Comparison of ENCODE assay signal across 15 cellular contexts in the genomic region with DNA sequence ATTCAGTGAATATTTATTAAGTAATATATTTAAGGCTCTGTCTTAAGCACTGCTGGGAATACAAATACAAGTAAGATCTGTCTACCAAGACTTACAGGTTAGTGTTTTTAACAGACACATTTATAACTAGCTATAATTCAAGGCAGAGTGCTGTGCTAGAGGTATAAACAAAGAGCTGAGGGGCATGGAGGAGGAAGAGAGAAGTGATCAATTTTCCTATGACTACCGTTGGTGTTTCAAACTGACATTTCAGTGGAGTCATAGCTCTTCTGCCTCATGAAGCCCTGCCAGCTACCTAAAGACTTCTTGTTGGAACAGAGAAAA.
DNase-seq lines count a peak whose midpoint lies in the region; ATAC-seq and TF ChIP-seq lines count a peak whose summit lies in the region.
"Had no signal": no experiment of that assay in that cellular context is flagged by ENCODE, and none has a peak within 500 bp of the region (broad histone marks: within the 10 kb centered on the region; RNA-seq: fewer than 3 reads in every experiment).

No MANE protein-coding gene starts in this region.

- no peaks in the 10 kb centered on the region for H3K27me3 Mint-ChIP-seq in brain
- no peaks in the 10 kb centered on the region for H3K27me3 Mint-ChIP-seq in nephron (ENCODE audit: low read depth)
- H3K27me3 Mint-ChIP-seq in activated naive CD8-positive, alpha-beta T cell treated with anti-CD3 and anti-CD28 coated beads for 36 hours, result no peaks in the 10 kb centered on the region

- no peaks in the 10 kb centered on the region for H3K9me3 ChIP-seq in cardiac muscle cell (ENCODE audit: low read depth)
- H3K9me3 ChIP-seq in left ventricle myocardium inferior (replicated peaks), result no peaks in the 10 kb centered on the region

- H3K4me1 Mint-ChIP-seq in brain (peaks cover 15% of the 10 kb centered on the region), nephron (peaks cover 35% of the 10 kb centered on the region)
- no peaks in the 10 kb centered on the region for H3K4me1 Mint-ChIP-seq in activated naive CD8-positive, alpha-beta T cell treated with anti-CD3 and anti-CD28 coated beads for 36 hours
- H3K4me1 Mint-ChIP-seq: CD4-positive, CD25-positive, alpha-beta regulatory T cell; H9 had no signal

- H3K4me1 ChIP-seq in cardiac muscle cell (ENCODE audit: low read depth) (peaks cover 27% of the 10 kb centered on the region), left ventricle myocardium inferior (peaks cover 10% of the 10 kb centered on the region)

- H3K9me3 Mint-ChIP-seq in brain (peaks cover 0 to 6% (median 0%) of the 10 kb centered on the region in 5 experiments), nephron (no peaks in the 10 kb centered on the region)
- no peaks in the 10 kb centered on the region for H3K9me3 Mint-ChIP-seq in activated naive CD8-positive, alpha-beta T cell treated with anti-CD3 and anti-CD28 coated beads for 36 hours
- H3K9me3 Mint-ChIP-seq: H9 had no signal

- peak overlapping the region; percentile 34 for H3K27ac ChIP-seq in cardiac muscle cell
- no peak overlapping the region for H3K27ac ChIP-seq in left ventricle myocardium inferior (replicated peaks)
- H3K27ac ChIP-seq: BLaER1 treated with 17β-estradiol and CSF1 and Interleukin-3, amounts not matched to agents 10 nM and 100 nM had no signal

- TF ChIP-seq CTCF in cardiac muscle cell (IDR thresholded peaks at IDR 0.05; ENCODE audit: low read depth, low read length), result no peak
- TF ChIP-seq CTCF in left ventricle myocardium inferior (IDR thresholded peaks at IDR 0.05; ENCODE audit: borderline replicate concordance), result no peak
- TF ChIP-seq CTCF in brain (conservative IDR thresholded peaks at IDR 0.05), result no peak
- no peak for TF ChIP-seq CTCF in nephron (IDR thresholded peaks at IDR 0.05; ENCODE audit: unreplicated experiment in 3 of 3)

- peak overlapping the region in 4 of 5 experiments; percentile 22 to 80 (median 32) for H3K27ac Mint-ChIP-seq in brain
- H3K27ac Mint-ChIP-seq in nephron, result peak overlapping the region in 2 of 3 experiments; percentile 21 to 71
- no peak overlapping the region for H3K27ac Mint-ChIP-seq in activated naive CD8-positive, alpha-beta T cell treated with anti-CD3 and anti-CD28 coated beads for 36 hours
- H3K27ac Mint-ChIP-seq: CD4-positive, CD25-positive, alpha-beta regulatory T cell had no signal

- no peak for ATAC-seq in HG02938 (IDR thresholded peaks at IDR 0.05; ENCODE audit: unreplicated experiment)
- ATAC-seq: GM12878 had no signal

- no peak overlapping the region for H3K4me3 Mint-ChIP-seq in brain
- H3K4me3 Mint-ChIP-seq in nephron, result no peak overlapping the region
- no peak overlapping the region for H3K4me3 Mint-ChIP-seq in activated naive CD8-positive, alpha-beta T cell treated with anti-CD3 and anti-CD28 coated beads for 36 hours
- H3K4me3 Mint-ChIP-seq: CD4-positive, CD25-positive, alpha-beta regulatory T cell; H9 had no signal

- intact Hi-C loops in left ventricle myocardium inferior (cut with micrococcal nuclease), result no loop called here

- H3K36me3 Mint-ChIP-seq in brain, result peaks cover 60% of the 10 kb centered on the region
- H3K36me3 Mint-ChIP-seq in nephron (ENCODE audit: low read depth), result peaks cover 10% of the 10 kb centered on the region
- H3K36me3 Mint-ChIP-seq in activated naive CD8-positive, alpha-beta T cell treated with anti-CD3 and anti-CD28 coated beads for 36 hours, result no peaks in the 10 kb centered on the region
- H3K36me3 Mint-ChIP-seq: CD4-positive, CD25-positive, alpha-beta regulatory T cell had no signal

- DNase-seq in cardiac muscle cell (ENCODE audit: low read depth in 1 of 2, low spot score in 1 of 2), result no peak
- DNase-seq in left ventricle myocardium inferior, result no peak
- DNase-seq in activated naive CD8-positive, alpha-beta T cell treated with anti-CD3 and anti-CD28 coated beads for 36 hours, result no peak
- DNase-seq in EL, result no peak
- DNase-seq: 8988T; AML-193; CD4-positive, CD25-positive, alpha-beta regulatory T cell; DMS53; GOT3; H9 had no signal

- H3K4me3 ChIP-seq in cardiac muscle cell, result no peak overlapping the region
- H3K4me3 ChIP-seq in left ventricle myocardium inferior, result no peak overlapping the region
- H3K4me3 ChIP-seq: BLaER1 treated with 17β-estradiol and CSF1 and Interleukin-3, amounts not matched to agents 10 nM and 100 nM; GM12878 had no signal

- H3K36me3 ChIP-seq in cardiac muscle cell (no peaks in the 10 kb centered on the region), left ventricle myocardium inferior (peaks cover 4% of the 10 kb centered on the region)

- H3K27me3 ChIP-seq in cardiac muscle cell, result no peaks in the 10 kb centered on the region
- H3K27me3 ChIP-seq in left ventricle myocardium inferior (ENCODE audit: low read depth), result no peaks in the 10 kb centered on the region
- H3K27me3 ChIP-seq: BLaER1 treated with 17β-estradiol and CSF1 and Interleukin-3, amounts not matched to agents 10 nM and 100 nM had no signal
